In the genomic region with DNA sequence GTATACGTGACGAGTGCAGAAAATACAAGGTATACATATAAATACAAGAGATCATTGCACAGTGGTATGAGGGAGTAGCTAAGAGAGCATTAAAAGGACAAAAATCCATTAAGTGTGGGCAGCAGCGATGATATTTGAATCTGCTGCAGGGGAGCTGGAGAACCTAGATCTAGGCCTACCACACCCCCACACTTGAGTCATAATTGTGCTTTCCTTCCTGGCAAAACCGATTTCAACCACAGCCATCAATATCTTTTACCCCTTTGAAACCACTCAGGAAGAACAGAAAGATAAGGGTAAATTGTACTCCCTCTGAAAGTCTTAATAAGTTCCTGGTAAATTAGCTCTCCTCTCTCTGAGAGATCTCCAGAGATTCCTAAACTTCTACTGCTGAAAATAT, we compare ENCODE assay signal across 15 cellular contexts.
DNase-seq lines count a peak whose midpoint lies in the region; ATAC-seq and TF ChIP-seq lines count a peak whose summit lies in the region.
"Had no signal": no experiment of that assay in that cellular context is flagged by ENCODE, and none has a peak within 500 bp of the region (broad histone marks: within the 10 kb centered on the region; RNA-seq: fewer than 3 reads in every experiment).

No MANE protein-coding gene starts in this region.

- CTCF ChIA-PET in activated CD4-positive, alpha-beta memory T cell treated with anti-CD3 and anti-CD28 coated beads, Interleukin-2, amount 10 ng/mL, durations not matched to agents 7 days and 5 days (lab: Charles Lee), result interaction anchor here (1.2 kb wide), 1 partner anchor 18 kb away, joined by 4 read pairs; no protein-coding TSS in a partner anchor
- CTCF ChIA-PET in activated CD4-positive, alpha-beta memory T cell treated with anti-CD3 and anti-CD28 coated beads for 36 hours (lab: Charles Lee), result no interaction called here

- H2AFZ ChIP-seq in MM.1S (ENCODE audit: low read length), result no peak overlapping the region

- POLR2A ChIA-PET in activated CD4-positive, alpha-beta memory T cell treated with anti-CD3 and anti-CD28 coated beads, Interleukin-2, amount 10 ng/mL, durations not matched to agents 7 days and 5 days (lab: Charles Lee), result no interaction called here
- POLR2A ChIA-PET in activated CD4-positive, alpha-beta memory T cell treated with anti-CD3 and anti-CD28 coated beads for 36 hours (lab: Charles Lee), result no interaction called here

- peak overlapping the region; percentile 33 for H3K27ac Mint-ChIP-seq in activated CD4-positive, alpha-beta memory T cell treated with anti-CD3 and anti-CD28 coated beads, Interleukin-2, amount 10 ng/mL, durations not matched to agents 7 days and 5 days
- H3K27ac Mint-ChIP-seq in activated CD4-positive, alpha-beta memory T cell treated with anti-CD3 and anti-CD28 coated beads for 36 hours, result no peak overlapping the region
- H3K27ac Mint-ChIP-seq in T-helper 2 cell treated with Interferon-gamma antibody and Interleukin-4, amounts not matched to agents 5 μg/mL and 100 μg/mL, for 36 hours, result no peak overlapping the region
- H3K27ac Mint-ChIP-seq in natural killer cell (peak overlapping the region; percentile 22 to 81), CD14-positive monocyte (no peak overlapping the region)

- intact Hi-C loops in activated CD4-positive, alpha-beta memory T cell treated with anti-CD3 and anti-CD28 coated beads for 36 hours (cut with micrococcal nuclease), result no loop called here
- intact Hi-C loops in natural killer cell (cut with micrococcal nuclease) (loop anchor here (10.0 kb wide), 1 partner anchor 45 kb away; no protein-coding TSS in a partner anchor), CD14-positive monocyte (cut with micrococcal nuclease) (no loop called here)

- H3K36me3 Mint-ChIP-seq in activated CD4-positive, alpha-beta memory T cell treated with anti-CD3 and anti-CD28 coated beads, Interleukin-2, amount 10 ng/mL, durations not matched to agents 7 days and 5 days (ENCODE audit: low read depth), result no peaks in the 10 kb centered on the region
- no peaks in the 10 kb centered on the region for H3K36me3 Mint-ChIP-seq in activated CD4-positive, alpha-beta memory T cell treated with anti-CD3 and anti-CD28 coated beads for 36 hours
- no peaks in the 10 kb centered on the region for H3K36me3 Mint-ChIP-seq in T-helper 2 cell treated with Interferon-gamma antibody and Interleukin-4, amounts not matched to agents 5 μg/mL and 100 μg/mL, for 36 hours (ENCODE audit: low read depth)
- H3K36me3 Mint-ChIP-seq in natural killer cell, result no peaks in the 10 kb centered on the region
- no peaks in the 10 kb centered on the region for H3K36me3 Mint-ChIP-seq in CD14-positive monocyte

- no peaks in the 10 kb centered on the region for H3F3A ChIP-seq in MM.1S (ENCODE audit: insufficient read depth, low read length)

- peak; percentile 11 to 39 (median 34) for ATAC-seq in natural killer cell

- no peaks in the 10 kb centered on the region for H3K4me1 ChIP-seq in MM.1S (ENCODE audit: low read length)
- H3K4me1 ChIP-seq: SJSA1 had no signal

- no peaks in the 10 kb centered on the region for H3K9me3 ChIP-seq in MM.1S (replicated peaks; ENCODE audit: insufficient read depth, low read length)

- TF ChIP-seq CTCF in natural killer cell (IDR thresholded peaks at IDR 0.05) (no peak), MM.1S (IDR thresholded peaks at IDR 0.05; ENCODE audit: low read length) (no peak), CD14-positive monocyte (IDR thresholded peaks at IDR 0.05) (no peak)

- peaks cover 31% of the 10 kb centered on the region for H3K4me1 Mint-ChIP-seq in activated CD4-positive, alpha-beta memory T cell treated with anti-CD3 and anti-CD28 coated beads, Interleukin-2, amount 10 ng/mL, durations not matched to agents 7 days and 5 days
- no peaks in the 10 kb centered on the region for H3K4me1 Mint-ChIP-seq in activated CD4-positive, alpha-beta memory T cell treated with anti-CD3 and anti-CD28 coated beads for 36 hours (ENCODE audit: low read depth)
- H3K4me1 Mint-ChIP-seq in T-helper 2 cell treated with Interferon-gamma antibody and Interleukin-4, amounts not matched to agents 5 μg/mL and 100 μg/mL, for 36 hours (ENCODE audit: low read depth), result peaks cover 9% of the 10 kb centered on the region
- H3K4me1 Mint-ChIP-seq in natural killer cell (peaks cover 55 to 56% of the 10 kb centered on the region in 2 donors), CD14-positive monocyte (peaks cover 20% of the 10 kb centered on the region)

- H4K20me1 ChIP-seq in MM.1S (ENCODE audit: insufficient read depth, low read length), result no peaks in the 10 kb centered on the region

- H3K9ac ChIP-seq in MM.1S (ENCODE audit: low read length), result no peak overlapping the region

- H3K27me3 Mint-ChIP-seq in activated CD4-positive, alpha-beta memory T cell treated with anti-CD3 and anti-CD28 coated beads, Interleukin-2, amount 10 ng/mL, durations not matched to agents 7 days and 5 days, result no peaks in the 10 kb centered on the region
- H3K27me3 Mint-ChIP-seq in activated CD4-positive, alpha-beta memory T cell treated with anti-CD3 and anti-CD28 coated beads for 36 hours, result no peaks in the 10 kb centered on the region
- H3K27me3 Mint-ChIP-seq in T-helper 2 cell treated with Interferon-gamma antibody and Interleukin-4, amounts not matched to agents 5 μg/mL and 100 μg/mL, for 36 hours (ENCODE audit: low read depth), result no peaks in the 10 kb centered on the region
- H3K27me3 Mint-ChIP-seq in natural killer cell (ENCODE audit: low read depth in 2 of 2) (no peaks in the 10 kb centered on the region), CD14-positive monocyte (ENCODE audit: low read depth in 3 of 3) (peaks cover 0 to 3% (median 0%) of the 10 kb centered on the region in 3 donors)

- H3K27ac ChIP-seq in MM.1S (ENCODE audit: low read length), result no peak overlapping the region
- H3K27ac ChIP-seq: 22Rv1, SJSA1 had no signal

- H3K4me3 ChIP-seq in MM.1S (ENCODE audit: low read length), result no peak overlapping the region
- H3K4me3 ChIP-seq: SJSA1 had no signal

- H3K36me3 ChIP-seq in MM.1S (replicated peaks; ENCODE audit: insufficient read depth, low read length), result no peaks in the 10 kb centered on the region
- H3K36me3 ChIP-seq: SJSA1 had no signal

- peak; percentile 21 for DNase-seq in activated CD4-positive, alpha-beta memory T cell treated with anti-CD3 and anti-CD28 coated beads, Interleukin-2, amount 10 ng/mL, durations not matched to agents 7 days and 5 days
- DNase-seq in activated CD4-positive, alpha-beta memory T cell treated with anti-CD3 and anti-CD28 coated beads for 36 hours, result no peak
- DNase-seq in MV-4-11 (lab: John Stamatoyannopoulos, UW), result peak; percentile 67
- peak; percentile 3 for DNase-seq in T-helper 2 cell treated with Interferon-gamma antibody and Interleukin-4, amounts not matched to agents 5 μg/mL and 100 μg/mL, for 36 hours (ENCODE audit: low spot score)
- no peak for DNase-seq in natural killer cell
- no peak for DNase-seq in MM.1S
- no peak for DNase-seq in NCI-H187 treated with DMSO at 0.1 percent for 48 hours (lab: John Stamatoyannopoulos, UW)
- DNase-seq in CD14-positive monocyte (ENCODE audit: low spot score), result no peak
- DNase-seq: DMS53, NCI-H1105 treated with DMSO at 0.1 percent for 48 hours, NCI-H187, NCI-H446, NCI-H774 had no signal

- no peaks in the 10 kb centered on the region for H3K79me2 ChIP-seq in MM.1S (ENCODE audit: low read length)

- no peaks in the 10 kb centered on the region for H3K27me3 ChIP-seq in MM.1S (replicated peaks; ENCODE audit: insufficient read depth, low read length)
- H3K27me3 ChIP-seq: SJSA1 had no signal

- H3K4me3 Mint-ChIP-seq in activated CD4-positive, alpha-beta memory T cell treated with anti-CD3 and anti-CD28 coated beads, Interleukin-2, amount 10 ng/mL, durations not matched to agents 7 days and 5 days, result no peak overlapping the region
- no peak overlapping the region for H3K4me3 Mint-ChIP-seq in activated CD4-positive, alpha-beta memory T cell treated with anti-CD3 and anti-CD28 coated beads for 36 hours
- H3K4me3 Mint-ChIP-seq in T-helper 2 cell treated with Interferon-gamma antibody and Interleukin-4, amounts not matched to agents 5 μg/mL and 100 μg/mL, for 36 hours, result peak overlapping the region; percentile 49
- peak overlapping the region; percentile 85 for H3K4me3 Mint-ChIP-seq in natural killer cell
- H3K4me3 Mint-ChIP-seq in CD14-positive monocyte, result no peak overlapping the region

- H3K9me2 ChIP-seq in MM.1S (replicated peaks; ENCODE audit: insufficient read depth, low read length), result no peaks in the 10 kb centered on the region

- H3K9me3 Mint-ChIP-seq in activated CD4-positive, alpha-beta memory T cell treated with anti-CD3 and anti-CD28 coated beads, Interleukin-2, amount 10 ng/mL, durations not matched to agents 7 days and 5 days, result peaks cover 3% of the 10 kb centered on the region
- no peaks in the 10 kb centered on the region for H3K9me3 Mint-ChIP-seq in activated CD4-positive, alpha-beta memory T cell treated with anti-CD3 and anti-CD28 coated beads for 36 hours
- peaks cover 6% of the 10 kb centered on the region for H3K9me3 Mint-ChIP-seq in T-helper 2 cell treated with Interferon-gamma antibody and Interleukin-4, amounts not matched to agents 5 μg/mL and 100 μg/mL, for 36 hours
- H3K9me3 Mint-ChIP-seq in natural killer cell (no peaks in the 10 kb centered on the region), CD14-positive monocyte (peaks cover 0 to 2% (median 0%) of the 10 kb centered on the region in 7 donors)

- H3K4me2 ChIP-seq in MM.1S (ENCODE audit: low read depth, low read length), result no peak overlapping the region

Comparison
In these comparisons a context has a peak if more than half of its experiments do, and no peak if none do; other contexts are left out.
1. DNase-seq: peak in activated CD4-positive, alpha-beta memory T cell treated with anti-CD3 and anti-CD28 coated beads, Interleukin-2, amount 10 ng/mL, durations not matched to agents 7 days and 5 days (single experiment), MV-4-11 (single experiment) and T-helper 2 cell treated with Interferon-gamma antibody and Interleukin-4, amounts not matched to agents 5 μg/mL and 100 μg/mL, for 36 hours (single experiment); none in activated CD4-positive, alpha-beta memory T cell treated with anti-CD3 and anti-CD28 coated beads for 36 hours (single experiment), natural killer cell (single experiment), MM.1S (single experiment), NCI-H187 treated with DMSO at 0.1 percent for 48 hours (single experiment) and CD14-positive monocyte (single experiment).
2. H3K27ac Mint-ChIP-seq: peak in activated CD4-positive, alpha-beta memory T cell treated with anti-CD3 and anti-CD28 coated beads, Interleukin-2, amount 10 ng/mL, durations not matched to agents 7 days and 5 days (single experiment) and natural killer cell (2 of 2); none in activated CD4-positive, alpha-beta memory T cell treated with anti-CD3 and anti-CD28 coated beads for 36 hours (single experiment), T-helper 2 cell treated with Interferon-gamma antibody and Interleukin-4, amounts not matched to agents 5 μg/mL and 100 μg/mL, for 36 hours (single experiment) and CD14-positive monocyte (0 of 7).
3. H3K4me3 Mint-ChIP-seq: peak in T-helper 2 cell treated with Interferon-gamma antibody and Interleukin-4, amounts not matched to agents 5 μg/mL and 100 μg/mL, for 36 hours (single experiment) and natural killer cell (single experiment); none in activated CD4-positive, alpha-beta memory T cell treated with anti-CD3 and anti-CD28 coated beads, Interleukin-2, amount 10 ng/mL, durations not matched to agents 7 days and 5 days (single experiment), activated CD4-positive, alpha-beta memory T cell treated with anti-CD3 and anti-CD28 coated beads for 36 hours (single experiment) and CD14-positive monocyte (0 of 2).